Comparison of ENCODE assay signal across 22 cellular contexts in genomic region chr3:152477422-152477821, GRCh38.
"Had no signal": no experiment of that assay in that cellular context is flagged by ENCODE, and none has a peak within 500 bp of the region (broad histone marks: within the 10 kb centered on the region; RNA-seq: fewer than 3 reads in every experiment).

No MANE protein-coding gene starts in this region.

- H3K36me3 ChIP-seq: gastrocnemius medialis, heart right ventricle, left lung, lower lobe of right lung, right lobe of liver had no signal

- H3K4me1 Mint-ChIP-seq: mesothelial cell of epicardium, nephron had no signal

- DNase-seq: cortex of kidney; effector memory CD4-positive, alpha-beta T cell; gastrocnemius medialis; heart right ventricle; hypothalamus; left lung; lower lobe of right lung; naive B cell; occipital lobe; psoas muscle; retina; right lobe of liver; stimulated activated CD4-positive, alpha-beta T cell treated with anti-CD3 and anti-CD28 coated beads, Interleukin-2, amount 100 ng/mL, for 24 hours; stimulated activated CD4-positive, alpha-beta T cell treated with anti-CD3 and anti-CD28 coated beads, Interleukin-4, amount 100 ng/mL, for 4 hours; stimulated activated naive CD4-positive, alpha-beta T cell treated with Interleukin-2 at 50 U/mL for 16 hours; testis had no signal

- H3K27me3 ChIP-seq: gastrocnemius medialis, heart right ventricle, left lung, right lobe of liver, testis, tibial nerve had no signal

- H3K4me3 ChIP-seq: gastrocnemius medialis, heart right ventricle, left lung, lower lobe of right lung, psoas muscle, right lobe of liver, testis, tibial nerve had no signal

- H3K27ac Mint-ChIP-seq: memory B cell, mesothelial cell of epicardium, nephron had no signal

- H3K27ac ChIP-seq: gastrocnemius medialis, heart right ventricle, left lung, lower lobe of right lung, psoas muscle, right lobe of liver, testis, tibial nerve had no signal

- H3K9me3 ChIP-seq: gastrocnemius medialis, right lobe of liver, testis had no signal

- H3K4me3 Mint-ChIP-seq: central memory CD8-positive, alpha-beta T cell; memory B cell; mesothelial cell of epicardium; nephron had no signal

- H3K4me1 ChIP-seq: gastrocnemius medialis, left lung, psoas muscle, right lobe of liver, testis, tibial nerve had no signal

- H3K27me3 Mint-ChIP-seq: memory B cell, naive B cell had no signal

- ATAC-seq: esophagus mucosa, heart right ventricle, left lung, lower lobe of right lung, psoas muscle, right lobe of liver had no signal
